ENCODE assay signal across 1 cellular context in the genomic region with DNA sequence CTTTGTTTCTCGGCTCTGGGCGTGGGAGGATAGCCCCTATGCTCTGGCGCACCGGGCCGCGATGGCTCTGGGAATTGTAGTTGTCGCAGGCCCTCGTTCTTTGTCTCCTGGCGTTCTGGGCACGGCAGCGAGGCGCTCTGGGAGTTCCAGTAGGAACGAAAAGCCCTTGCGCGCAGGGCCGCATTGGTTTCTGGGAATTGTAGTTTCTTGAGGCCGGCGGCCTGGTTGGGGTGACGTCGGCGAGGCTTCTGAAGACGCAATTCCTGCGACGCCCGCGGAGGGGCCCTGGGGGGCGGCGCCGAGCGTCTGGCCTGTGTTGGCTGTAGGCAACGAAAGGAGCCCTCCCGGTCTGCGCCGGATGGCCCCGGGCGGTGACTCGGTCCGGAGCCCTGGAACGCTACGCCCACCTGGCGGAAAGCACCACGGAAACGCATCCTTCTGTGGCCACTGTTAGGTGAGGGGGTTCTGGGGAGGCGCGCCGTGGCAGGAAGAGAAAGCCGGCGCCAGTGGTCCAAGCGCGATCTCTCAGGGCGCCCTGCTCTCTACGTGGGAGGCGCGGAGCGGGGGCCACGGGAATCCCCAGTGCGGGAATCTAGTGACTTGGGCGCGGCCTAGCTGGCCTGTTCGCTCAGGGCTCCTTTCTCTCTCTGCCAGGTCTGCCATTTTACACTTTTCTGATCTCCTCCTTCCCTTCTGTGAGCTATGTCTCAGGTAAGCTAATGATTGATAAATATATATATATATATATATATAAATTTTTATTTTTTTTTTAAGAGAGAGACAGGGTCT.
A peak's percentile ranks its signal among the peaks of the same experiment; 100 is the strongest.
TF ChIP-seq lines count a peak whose summit lies in the region.

A gene (plus strand): TSS at position 305 of the 789 bp plus-strand sequence. CDS start 398 bp downstream, at position 703.

TF ChIP-seq in HepG2, 621 proteins besides CTCF, POLR2A, EP300 and RAD21 (continued from another document and continues in another):
- peak; percentile 34 for TF ChIP-seq TEAD3 (CRISPR knock-in tag; optimal IDR thresholded peaks at IDR 0.05; ENCODE audit: borderline replicate concordance)
- no peak for TF ChIP-seq SP1 (IDR thresholded peaks at IDR 0.05)
- peak; percentile 40; the same call in 1 of the 2 replicates for TF ChIP-seq SP1 (CRISPR knock-in tag; IDR thresholded peaks at IDR 0.05)
- 0 out of 2 replicates have a peak, but pooled peaks have one; percentile 23 for TF ChIP-seq ZNF335 (CRISPR knock-in tag; IDR thresholded peaks at IDR 0.05)
- TF ChIP-seq, protein P1, sequence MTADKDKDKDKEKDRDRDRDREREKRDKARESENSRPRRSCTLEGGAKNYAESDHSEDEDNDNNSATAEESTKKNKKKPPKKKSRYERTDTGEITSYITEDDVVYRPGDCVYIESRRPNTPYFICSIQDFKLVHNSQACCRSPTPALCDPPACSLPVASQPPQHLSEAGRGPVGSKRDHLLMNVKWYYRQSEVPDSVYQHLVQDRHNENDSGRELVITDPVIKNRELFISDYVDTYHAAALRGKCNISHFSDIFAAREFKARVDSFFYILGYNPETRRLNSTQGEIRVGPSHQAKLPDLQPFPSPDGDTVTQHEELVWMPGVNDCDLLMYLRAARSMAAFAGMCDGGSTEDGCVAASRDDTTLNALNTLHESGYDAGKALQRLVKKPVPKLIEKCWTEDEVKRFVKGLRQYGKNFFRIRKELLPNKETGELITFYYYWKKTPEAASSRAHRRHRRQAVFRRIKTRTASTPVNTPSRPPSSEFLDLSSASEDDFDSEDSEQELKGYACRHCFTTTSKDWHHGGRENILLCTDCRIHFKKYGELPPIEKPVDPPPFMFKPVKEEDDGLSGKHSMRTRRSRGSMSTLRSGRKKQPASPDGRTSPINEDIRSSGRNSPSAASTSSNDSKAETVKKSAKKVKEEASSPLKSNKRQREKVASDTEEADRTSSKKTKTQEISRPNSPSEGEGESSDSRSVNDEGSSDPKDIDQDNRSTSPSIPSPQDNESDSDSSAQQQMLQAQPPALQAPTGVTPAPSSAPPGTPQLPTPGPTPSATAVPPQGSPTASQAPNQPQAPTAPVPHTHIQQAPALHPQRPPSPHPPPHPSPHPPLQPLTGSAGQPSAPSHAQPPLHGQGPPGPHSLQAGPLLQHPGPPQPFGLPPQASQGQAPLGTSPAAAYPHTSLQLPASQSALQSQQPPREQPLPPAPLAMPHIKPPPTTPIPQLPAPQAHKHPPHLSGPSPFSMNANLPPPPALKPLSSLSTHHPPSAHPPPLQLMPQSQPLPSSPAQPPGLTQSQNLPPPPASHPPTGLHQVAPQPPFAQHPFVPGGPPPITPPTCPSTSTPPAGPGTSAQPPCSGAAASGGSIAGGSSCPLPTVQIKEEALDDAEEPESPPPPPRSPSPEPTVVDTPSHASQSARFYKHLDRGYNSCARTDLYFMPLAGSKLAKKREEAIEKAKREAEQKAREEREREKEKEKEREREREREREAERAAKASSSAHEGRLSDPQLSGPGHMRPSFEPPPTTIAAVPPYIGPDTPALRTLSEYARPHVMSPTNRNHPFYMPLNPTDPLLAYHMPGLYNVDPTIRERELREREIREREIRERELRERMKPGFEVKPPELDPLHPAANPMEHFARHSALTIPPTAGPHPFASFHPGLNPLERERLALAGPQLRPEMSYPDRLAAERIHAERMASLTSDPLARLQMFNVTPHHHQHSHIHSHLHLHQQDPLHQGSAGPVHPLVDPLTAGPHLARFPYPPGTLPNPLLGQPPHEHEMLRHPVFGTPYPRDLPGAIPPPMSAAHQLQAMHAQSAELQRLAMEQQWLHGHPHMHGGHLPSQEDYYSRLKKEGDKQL (CRISPR knock-in tag; IDR thresholded peaks at IDR 0.05; ENCODE audit: low read depth) = no peak
- TF ChIP-seq ZNF333 (CRISPR knock-in tag; IDR thresholded peaks at IDR 0.05; ENCODE audit: borderline replicate concordance) = no peak
- TF ChIP-seq, protein P2, sequence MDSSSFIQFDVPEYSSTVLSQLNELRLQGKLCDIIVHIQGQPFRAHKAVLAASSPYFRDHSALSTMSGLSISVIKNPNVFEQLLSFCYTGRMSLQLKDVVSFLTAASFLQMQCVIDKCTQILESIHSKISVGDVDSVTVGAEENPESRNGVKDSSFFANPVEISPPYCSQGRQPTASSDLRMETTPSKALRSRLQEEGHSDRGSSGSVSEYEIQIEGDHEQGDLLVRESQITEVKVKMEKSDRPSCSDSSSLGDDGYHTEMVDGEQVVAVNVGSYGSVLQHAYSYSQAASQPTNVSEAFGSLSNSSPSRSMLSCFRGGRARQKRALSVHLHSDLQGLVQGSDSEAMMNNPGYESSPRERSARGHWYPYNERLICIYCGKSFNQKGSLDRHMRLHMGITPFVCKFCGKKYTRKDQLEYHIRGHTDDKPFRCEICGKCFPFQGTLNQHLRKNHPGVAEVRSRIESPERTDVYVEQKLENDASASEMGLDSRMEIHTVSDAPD (CRISPR knock-in tag; IDR thresholded peaks at IDR 0.05) = 0 out of 2 replicates have a peak, but pooled peaks have one; percentile 56
- TF ChIP-seq TBX3 (IDR thresholded peaks at IDR 0.05; ENCODE audit: borderline replicate concordance) = no peak; the same call in 1 of the 2 replicates
- peak; percentile 18 for TF ChIP-seq HDAC1 (CRISPR knock-in tag; IDR thresholded peaks at IDR 0.05)
- no peak; the same call in 1 of the 2 replicates for TF ChIP-seq ZZZ3 (CRISPR knock-in tag; IDR thresholded peaks at IDR 0.05; ENCODE audit: borderline replicate concordance)
- no peak for TF ChIP-seq ZKSCAN1 (IDR thresholded peaks at IDR 0.05; ENCODE audit: low read length)
- 0 out of 2 replicates have a peak, but pooled peaks have one; percentile 32 for TF ChIP-seq KLF15 (CRISPR knock-in tag; IDR thresholded peaks at IDR 0.05; ENCODE audit: borderline replicate concordance)
- TF ChIP-seq DMAP1 (CRISPR knock-in tag; IDR thresholded peaks at IDR 0.05) = peak; percentile 75
- TF ChIP-seq ZNF713 (CRISPR knock-in tag; IDR thresholded peaks at IDR 0.05) = 0 out of 2 replicates have a peak, but pooled peaks have one; percentile 1
- TF ChIP-seq, protein P3, sequence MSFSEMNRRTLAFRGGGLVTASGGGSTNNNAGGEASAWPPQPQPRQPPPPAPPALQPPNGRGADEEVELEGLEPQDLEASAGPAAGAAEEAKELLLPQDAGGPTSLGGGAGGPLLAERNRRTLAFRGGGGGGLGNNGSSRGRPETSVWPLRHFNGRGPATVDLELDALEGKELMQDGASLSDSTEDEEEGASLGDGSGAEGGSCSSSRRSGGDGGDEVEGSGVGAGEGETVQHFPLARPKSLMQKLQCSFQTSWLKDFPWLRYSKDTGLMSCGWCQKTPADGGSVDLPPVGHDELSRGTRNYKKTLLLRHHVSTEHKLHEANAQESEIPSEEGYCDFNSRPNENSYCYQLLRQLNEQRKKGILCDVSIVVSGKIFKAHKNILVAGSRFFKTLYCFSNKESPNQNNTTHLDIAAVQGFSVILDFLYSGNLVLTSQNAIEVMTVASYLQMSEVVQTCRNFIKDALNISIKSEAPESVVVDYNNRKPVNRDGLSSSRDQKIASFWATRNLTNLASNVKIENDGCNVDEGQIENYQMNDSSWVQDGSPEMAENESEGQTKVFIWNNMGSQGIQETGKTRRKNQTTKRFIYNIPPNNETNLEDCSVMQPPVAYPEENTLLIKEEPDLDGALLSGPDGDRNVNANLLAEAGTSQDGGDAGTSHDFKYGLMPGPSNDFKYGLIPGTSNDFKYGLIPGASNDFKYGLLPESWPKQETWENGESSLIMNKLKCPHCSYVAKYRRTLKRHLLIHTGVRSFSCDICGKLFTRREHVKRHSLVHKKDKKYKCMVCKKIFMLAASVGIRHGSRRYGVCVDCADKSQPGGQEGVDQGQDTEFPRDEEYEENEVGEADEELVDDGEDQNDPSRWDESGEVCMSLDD (CRISPR knock-in tag; IDR thresholded peaks at IDR 0.05; ENCODE audit: borderline replicate concordance) = peak; percentile 15; the same call in 1 of the 2 replicates
- TF ChIP-seq NFIC (IDR thresholded peaks at IDR 0.05; ENCODE audit: low read length) = no peak
- TF ChIP-seq ZEB1 (IDR thresholded peaks at IDR 0.05; ENCODE audit: insufficient replicate concordance, low read depth) = peak; percentile 37
- 0 out of 2 replicates have a peak, but pooled peaks have one; percentile 13 for TF ChIP-seq ZNF841 (CRISPR knock-in tag; IDR thresholded peaks at IDR 0.05; ENCODE audit: borderline replicate concordance)
- TF ChIP-seq, protein P4, sequence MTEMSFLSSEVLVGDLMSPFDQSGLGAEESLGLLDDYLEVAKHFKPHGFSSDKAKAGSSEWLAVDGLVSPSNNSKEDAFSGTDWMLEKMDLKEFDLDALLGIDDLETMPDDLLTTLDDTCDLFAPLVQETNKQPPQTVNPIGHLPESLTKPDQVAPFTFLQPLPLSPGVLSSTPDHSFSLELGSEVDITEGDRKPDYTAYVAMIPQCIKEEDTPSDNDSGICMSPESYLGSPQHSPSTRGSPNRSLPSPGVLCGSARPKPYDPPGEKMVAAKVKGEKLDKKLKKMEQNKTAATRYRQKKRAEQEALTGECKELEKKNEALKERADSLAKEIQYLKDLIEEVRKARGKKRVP (CRISPR knock-in tag; IDR thresholded peaks at IDR 0.05) = peak in 1 of 2 experiments; percentile 50; a peak in 1 of 4 replicates
- TF ChIP-seq, protein P5, sequence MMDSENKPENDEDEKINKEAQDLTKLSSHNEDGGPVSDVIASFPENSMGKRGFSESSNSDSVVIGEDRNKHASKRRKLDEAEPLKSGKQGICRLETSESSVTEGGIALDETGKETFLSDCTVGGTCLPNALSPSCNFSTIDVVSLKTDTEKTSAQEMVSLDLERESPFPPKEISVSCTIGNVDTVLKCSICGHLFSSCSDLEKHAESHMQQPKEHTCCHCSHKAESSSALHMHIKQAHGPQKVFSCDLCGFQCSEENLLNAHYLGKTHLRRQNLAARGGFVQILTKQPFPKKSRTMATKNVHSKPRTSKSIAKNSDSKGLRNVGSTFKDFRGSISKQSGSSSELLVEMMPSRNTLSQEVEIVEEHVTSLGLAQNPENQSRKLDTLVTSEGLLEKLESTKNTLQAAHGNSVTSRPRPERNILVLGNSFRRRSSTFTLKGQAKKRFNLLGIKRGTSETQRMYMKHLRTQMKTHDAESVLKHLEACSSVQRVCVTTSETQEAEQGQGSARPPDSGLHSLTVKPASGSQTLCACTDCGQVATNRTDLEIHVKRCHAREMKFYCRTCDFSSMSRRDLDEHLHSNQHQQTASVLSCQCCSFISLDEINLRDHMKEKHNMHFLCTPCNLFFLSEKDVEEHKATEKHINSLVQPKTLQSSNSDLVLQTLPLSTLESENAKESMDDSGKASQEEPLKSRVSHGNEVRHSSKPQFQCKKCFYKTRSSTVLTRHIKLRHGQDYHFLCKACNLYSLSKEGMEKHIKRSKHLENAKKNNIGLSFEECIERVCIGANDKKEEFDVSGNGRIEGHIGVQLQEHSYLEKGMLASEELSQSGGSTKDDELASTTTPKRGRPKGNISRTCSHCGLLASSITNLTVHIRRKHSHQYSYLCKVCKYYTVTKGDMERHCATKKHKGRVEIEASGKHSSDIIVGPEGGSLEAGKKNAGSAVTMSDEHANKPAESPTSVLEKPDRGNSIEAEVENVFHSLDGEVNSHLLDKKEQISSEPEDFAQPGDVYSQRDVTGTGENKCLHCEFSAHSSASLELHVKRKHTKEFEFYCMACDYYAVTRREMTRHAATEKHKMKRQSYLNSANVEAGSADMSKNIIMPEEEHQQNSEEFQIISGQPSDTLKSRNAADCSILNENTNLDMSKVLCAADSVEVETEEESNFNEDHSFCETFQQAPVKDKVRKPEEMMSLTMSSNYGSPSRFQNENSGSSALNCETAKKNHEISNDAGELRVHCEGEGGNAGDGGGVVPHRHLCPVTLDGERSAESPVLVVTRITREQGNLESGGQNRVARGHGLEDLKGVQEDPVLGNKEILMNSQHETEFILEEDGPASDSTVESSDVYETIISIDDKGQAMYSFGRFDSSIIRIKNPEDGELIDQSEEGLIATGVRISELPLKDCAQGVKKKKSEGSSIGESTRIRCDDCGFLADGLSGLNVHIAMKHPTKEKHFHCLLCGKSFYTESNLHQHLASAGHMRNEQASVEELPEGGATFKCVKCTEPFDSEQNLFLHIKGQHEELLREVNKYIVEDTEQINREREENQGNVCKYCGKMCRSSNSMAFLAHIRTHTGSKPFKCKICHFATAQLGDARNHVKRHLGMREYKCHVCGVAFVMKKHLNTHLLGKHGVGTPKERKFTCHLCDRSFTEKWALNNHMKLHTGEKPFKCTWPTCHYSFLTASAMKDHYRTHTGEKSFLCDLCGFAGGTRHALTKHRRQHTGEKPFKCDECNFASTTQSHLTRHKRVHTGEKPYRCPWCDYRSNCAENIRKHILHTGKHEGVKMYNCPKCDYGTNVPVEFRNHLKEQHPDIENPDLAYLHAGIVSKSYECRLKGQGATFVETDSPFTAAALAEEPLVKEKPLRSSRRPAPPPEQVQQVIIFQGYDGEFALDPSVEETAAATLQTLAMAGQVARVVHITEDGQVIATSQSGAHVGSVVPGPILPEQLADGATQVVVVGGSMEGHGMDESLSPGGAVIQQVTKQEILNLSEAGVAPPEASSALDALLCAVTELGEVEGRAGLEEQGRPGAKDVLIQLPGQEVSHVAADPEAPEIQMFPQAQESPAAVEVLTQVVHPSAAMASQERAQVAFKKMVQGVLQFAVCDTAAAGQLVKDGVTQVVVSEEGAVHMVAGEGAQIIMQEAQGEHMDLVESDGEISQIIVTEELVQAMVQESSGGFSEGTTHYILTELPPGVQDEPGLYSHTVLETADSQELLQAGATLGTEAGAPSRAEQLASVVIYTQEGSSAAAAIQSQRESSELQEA (CRISPR knock-in tag; IDR thresholded peaks at IDR 0.05; ENCODE audit: not compliant biosample characterization) = peak; percentile 71
- TF ChIP-seq SOX6 (IDR thresholded peaks at IDR 0.05) = no peak
- TF ChIP-seq SOX6 (CRISPR knock-in tag; IDR thresholded peaks at IDR 0.05) = peak; percentile 31
- TF ChIP-seq XRCC5 (optimal IDR thresholded peaks at IDR 0.05; ENCODE audit: low read length) = peak; percentile 58
- TF ChIP-seq, protein P6, sequence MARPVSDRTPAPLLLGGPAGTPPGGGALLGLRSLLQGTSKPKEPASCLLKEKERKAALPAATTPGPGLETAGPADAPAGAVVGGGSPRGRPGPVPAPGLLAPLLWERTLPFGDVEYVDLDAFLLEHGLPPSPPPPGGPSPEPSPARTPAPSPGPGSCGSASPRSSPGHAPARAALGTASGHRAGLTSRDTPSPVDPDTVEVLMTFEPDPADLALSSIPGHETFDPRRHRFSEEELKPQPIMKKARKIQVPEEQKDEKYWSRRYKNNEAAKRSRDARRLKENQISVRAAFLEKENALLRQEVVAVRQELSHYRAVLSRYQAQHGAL (CRISPR knock-in tag; IDR thresholded peaks at IDR 0.05; ENCODE audit: not compliant biosample characterization) = no peak
- TF ChIP-seq KLF16 (CRISPR knock-in tag; IDR thresholded peaks at IDR 0.05) = peak in 1 of 2 experiments; percentile 86; a peak in 2 of 4 replicates
- TF ChIP-seq MED1 (CRISPR knock-in tag; IDR thresholded peaks at IDR 0.05) = peak; percentile 43; the same call in 1 of the 2 replicates
- no peak for TF ChIP-seq GTF3A (CRISPR knock-in tag; conservative IDR thresholded peaks at IDR 0.05)
- no peak for TF ChIP-seq NFKB2 (CRISPR knock-in tag; IDR thresholded peaks at IDR 0.05; ENCODE audit: borderline replicate concordance)
